In the genomic region with DNA sequence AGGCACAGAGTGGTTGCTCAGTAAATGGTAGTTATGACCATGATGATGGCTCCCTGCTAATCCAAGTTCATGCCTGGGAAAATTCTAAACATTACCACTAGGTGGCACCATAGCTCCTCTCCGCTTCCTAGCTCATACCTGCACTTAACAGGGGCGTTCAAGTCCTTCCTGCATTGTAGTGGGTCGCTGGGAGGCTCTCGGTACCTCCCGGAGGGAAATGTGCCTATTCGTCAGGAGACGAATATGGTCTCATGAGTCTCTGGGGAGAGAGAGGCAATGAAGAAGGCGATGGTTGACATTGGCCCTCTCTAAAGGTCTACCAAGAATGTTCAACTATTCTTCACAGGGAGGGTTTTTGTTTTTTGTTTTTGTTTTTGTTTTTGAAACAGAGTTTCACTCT, we compare ENCODE assay signal across 8 cellular contexts. TPM values are rescaled to one million over a fixed set of nuclear protein-coding genes. Genes with fewer than 3 reads are reported as not detected.
DNase-seq lines count a peak whose midpoint lies in the region; ATAC-seq and TF ChIP-seq lines count a peak whose summit lies in the region.

No MANE protein-coding gene starts in this region.

- TF ChIP-seq CTCF in BJ (IDR thresholded peaks at IDR 0.05; ENCODE audit: insufficient read depth, low read depth, low read length) (peak; percentile 87), KMS-11 (conservative IDR thresholded peaks at IDR 0.05; ENCODE audit: low read depth, low read length) (peak; percentile 97), OCI-LY3 (IDR thresholded peaks at IDR 0.05; ENCODE audit: low read depth, low read length) (peak; percentile 89), fibroblast of lung (conservative IDR thresholded peaks at IDR 0.05 in 1 of 2, IDR thresholded peaks at IDR 0.05 in 1 of 2; ENCODE audit: low read depth in 1 of 2, low read length in 2 of 2) (peak; percentile 81 to 84), nephron progenitor cell (IDR thresholded peaks at IDR 0.05) (peak; percentile 97)

- H3K9me3 ChIP-seq in OCI-LY3 (ENCODE audit: insufficient read depth, low read length) (no peaks in the 10 kb centered on the region), fibroblast of lung (ENCODE audit: control insufficient read depth, insufficient read depth, low read depth, low read length) (no peaks in the 10 kb centered on the region)

- peak overlapping the region; percentile 11; the same call in 1 of the 2 replicates for H3K9ac ChIP-seq in KMS-11
- peak overlapping the region; percentile 40; the same call in 1 of the 2 replicates for H3K9ac ChIP-seq in OCI-LY3 (ENCODE audit: low read length)
- H3K9ac ChIP-seq in fibroblast of lung (ENCODE audit: insufficient read depth, low read length), result no peak overlapping the region

- H3K27me3 Mint-ChIP-seq in nephron progenitor cell (ENCODE audit: low read depth, poor library complexity), result peaks cover 57% of the 10 kb centered on the region

- H3K4me3 Mint-ChIP-seq in nephron progenitor cell, result no peak overlapping the region

- peaks cover 24% of the 10 kb centered on the region for H3K4me1 Mint-ChIP-seq in nephron progenitor cell

- peak; percentile 70 for ATAC-seq in GM19043 (IDR thresholded peaks at IDR 0.05; ENCODE audit: low read depth, unreplicated experiment)

- no peak overlapping the region for H3K27ac Mint-ChIP-seq in nephron progenitor cell

- CTCF ChIA-PET in BJ (lab: Yijun Ruan, JAX), result interaction anchor here (0.6 to 6.6 kb wide), 23 partner anchors 8 to 200 kb away, joined by 3 to 62 read pairs (median 4); partner anchors contain the start of genes ANPEP, AP3S2 and MESP1

- H3K4me1 ChIP-seq in KMS-11 (ENCODE audit: low read depth, poor library complexity, severe bottlenecking) (peaks cover 9% of the 10 kb centered on the region), OCI-LY3 (ENCODE audit: low read length) (peaks cover 3% of the 10 kb centered on the region; the same call in 1 of the 2 replicates), fibroblast of lung (ENCODE audit: control insufficient read depth, extremely low read depth, insufficient read depth, low read length) (no peaks in the 10 kb centered on the region)

- H3K4me2 ChIP-seq in KMS-11, result peak overlapping the region; percentile 75
- peak overlapping the region; percentile 91 for H3K4me2 ChIP-seq in OCI-LY3 (ENCODE audit: low read length)
- no peak overlapping the region for H3K4me2 ChIP-seq in fibroblast of lung (ENCODE audit: extremely low read depth, insufficient read depth, low read length)

- H3K36me3 Mint-ChIP-seq in nephron progenitor cell (ENCODE audit: low read depth), result no peaks in the 10 kb centered on the region

- H2AFZ ChIP-seq in KMS-11 (ENCODE audit: low read depth) (peak overlapping the region; percentile 80), OCI-LY3 (ENCODE audit: low read depth, low read length) (peak overlapping the region; percentile 99), fibroblast of lung (ENCODE audit: low read length) (no peak overlapping the region)

- peak; percentile 14 for DNase-seq in BJ (ENCODE audit: low read depth)
- DNase-seq in activated T-cell treated with anti-CD3 and anti-CD28 coated beads for 24 hours (ENCODE audit: low read depth), result peak; percentile 48
- DNase-seq in fibroblast of lung (ENCODE audit: low read depth in 2 of 2), result peak; percentile 56 to 76
- peak; percentile 70 for DNase-seq in nephron progenitor cell
- DNase-seq in ureter (ENCODE audit: low spot score), result peak; percentile 71

- POLR2A ChIA-PET in BJ (lab: Charles Lee), result no interaction called here

- H3K27ac ChIP-seq in KMS-11 (no peak overlapping the region), OCI-LY3 (ENCODE audit: low read length) (no peak overlapping the region), fibroblast of lung (ENCODE audit: insufficient read depth, low read length) (no peak overlapping the region)

- H3K4me3 ChIP-seq in BJ (ENCODE audit: low read depth, low read length), result no peak overlapping the region
- H3K4me3 ChIP-seq in KMS-11 (IDR thresholded peaks at IDR 0.05; ENCODE audit: insufficient read depth, low read depth, low read length), result no peak overlapping the region
- H3K4me3 ChIP-seq in OCI-LY3 (ENCODE audit: low read length), result peak overlapping the region; percentile 74
- H3K4me3 ChIP-seq in fibroblast of lung (replicated peaks in 1 of 4; ENCODE audit: control extremely low read depth in 1 of 4, insufficient read depth in 1 of 4, low read depth in 3 of 4, low read length in 4 of 4), result no peak overlapping the region

- no peaks in the 10 kb centered on the region for H4K20me1 ChIP-seq in KMS-11 (ENCODE audit: insufficient read depth)
- H4K20me1 ChIP-seq in OCI-LY3 (ENCODE audit: insufficient read depth, low read length), result no peaks in the 10 kb centered on the region
- H4K20me1 ChIP-seq in fibroblast of lung (ENCODE audit: control insufficient read depth, extremely low read depth, insufficient read depth, low read length), result no peaks in the 10 kb centered on the region

- H3K27me3 ChIP-seq in BJ (ENCODE audit: control insufficient read depth, insufficient read depth, low read length) (peaks cover 5% of the 10 kb centered on the region), KMS-11 (ENCODE audit: insufficient read depth, low read depth) (no peaks in the 10 kb centered on the region), OCI-LY3 (ENCODE audit: low read depth, low read length) (no peaks in the 10 kb centered on the region), fibroblast of lung (ENCODE audit: control insufficient read depth, insufficient read depth, low read length) (peaks cover 10% of the 10 kb centered on the region)

- no peaks in the 10 kb centered on the region for H3K9me3 Mint-ChIP-seq in nephron progenitor cell

- no peaks in the 10 kb centered on the region for H3K36me3 ChIP-seq in BJ (ENCODE audit: control insufficient read depth, insufficient read depth, low read length)
- H3K36me3 ChIP-seq in KMS-11 (ENCODE audit: insufficient read depth), result no peaks in the 10 kb centered on the region
- H3K36me3 ChIP-seq in OCI-LY3 (replicated peaks; ENCODE audit: low read depth, low read length), result no peaks in the 10 kb centered on the region
- H3K36me3 ChIP-seq in fibroblast of lung (ENCODE audit: control insufficient read depth, insufficient read depth, low read length), result no peaks in the 10 kb centered on the region

- H3K79me2 ChIP-seq in KMS-11 (ENCODE audit: insufficient read depth, low read depth) (no peaks in the 10 kb centered on the region), OCI-LY3 (ENCODE audit: low read length) (no peaks in the 10 kb centered on the region), fibroblast of lung (ENCODE audit: control insufficient read depth, insufficient read depth, low read length) (no peaks in the 10 kb centered on the region)

RNA-seq across cellular contexts. Expression of gene MESP1, which starts 10.9 kb away (rescaled TPM):
- polyA plus RNA-seq in BJ (2011; rRNA removed), result 0.20 and 0.49 TPM in 2 replicates
- polyA minus RNA-seq in BJ (2011; rRNA and poly(A)+ RNA removed), result not detected in 2 replicates
- 0.26 and 1.3 TPM in 2 replicates for total RNA-seq in fibroblast of lung
- polyA plus RNA-seq in fibroblast of lung, result 0.06 TPM in 1 of 2 replicates, not detected in the other
- polyA plus RNA-seq in fibroblast of lung (2012), result 0.13 and 0.80 TPM in 2 replicates
- not detected in 2 replicates for polyA minus RNA-seq in fibroblast of lung (ENCODE audit: low replicate concordance)
- total RNA-seq in ureter, result 0.29 TPM

RNA-seq across cellular contexts. Expression of gene MESP2, which starts 36.0 kb away (rescaled TPM):
- polyA plus RNA-seq in BJ (2011; rRNA removed) (0.28 and 0.39 TPM in 2 replicates), fibroblast of lung (0.24 TPM in 1 of 2 replicates, not detected in the other)
- not detected in 2 replicates for polyA minus RNA-seq in BJ (2011; rRNA and poly(A)+ RNA removed)
- total RNA-seq in fibroblast of lung (0.77 and 0.99 TPM in 2 replicates), ureter (not detected)
- polyA plus RNA-seq in fibroblast of lung (2012), result 0.16 and 0.33 TPM in 2 replicates
- not detected in 2 replicates for polyA minus RNA-seq in fibroblast of lung (ENCODE audit: low replicate concordance)

RNA-seq across cellular contexts. Expression of gene WDR93, which starts 49.5 kb away (rescaled TPM):
- polyA plus RNA-seq in BJ (2011; rRNA removed), result 0.15 and 0.17 TPM in 2 replicates
- polyA minus RNA-seq in BJ (2011; rRNA and poly(A)+ RNA removed), result not detected in 2 replicates
- total RNA-seq in fibroblast of lung, result under 0.01 and 0.17 TPM in 2 replicates
- polyA plus RNA-seq in fibroblast of lung, result 0.14 TPM in 1 of 2 replicates, not detected in the other
- 0.05 and 0.07 TPM in 2 replicates for polyA plus RNA-seq in fibroblast of lung (2012)
- not detected in 2 replicates for polyA minus RNA-seq in fibroblast of lung (ENCODE audit: low replicate concordance)
- 0.68 TPM for total RNA-seq in ureter

RNA-seq across cellular contexts. Expression of gene PEX11A, which starts 49.6 kb away (rescaled TPM):
- 8.5 and 8.9 TPM in 2 replicates for polyA plus RNA-seq in BJ (2011; rRNA removed)
- polyA minus RNA-seq in BJ (2011; rRNA and poly(A)+ RNA removed), result 3.7 and 5.1 TPM in 2 replicates
- total RNA-seq in fibroblast of lung, result 11.7 and 15.9 TPM in 2 replicates
- 4.0 and 6.6 TPM in 2 replicates for polyA plus RNA-seq in fibroblast of lung
- polyA plus RNA-seq in fibroblast of lung (2012), result 3.4 and 5.0 TPM in 2 replicates
- 0.37 and 6.0 TPM in 2 replicates for polyA minus RNA-seq in fibroblast of lung (ENCODE audit: low replicate concordance)
- total RNA-seq in ureter, result 25.2 TPM

Comparison
In these comparisons a context has a peak if more than half of its experiments do, and no peak if none do; other contexts are left out.
1. DNase-seq: peak in every context shown above with its lines; median percentile 71 in ureter; 70 in nephron progenitor cell; 66 in fibroblast of lung; 48 in activated T-cell treated with anti-CD3 and anti-CD28 coated beads for 24 hours; 14 in BJ.